In genomic region chr20:46362931-46363872, GRCh38 we compare ENCODE assay signal across 7 cellular contexts. TPM values are rescaled to one million over a fixed set of nuclear protein-coding genes. Genes with fewer than 3 reads are reported as not detected.
DNase-seq lines count a peak whose midpoint lies in the region; ATAC-seq, FAIRE-seq and TF ChIP-seq lines count a peak whose summit lies in the region.

No MANE protein-coding gene starts in this region.

- 65 to 71% methylated on average over 12 to 14 of the region's 14 CpGs for WGBS in mesodermal cell (ENCODE audit: insufficient coverage in 2 of 2), 2 experiments

- peak overlapping the region; percentile 99 for H3K4me2 ChIP-seq in astrocyte (ENCODE audit: low read length)

- H3K27me3 Mint-ChIP-seq in astrocyte (ENCODE audit: low read depth, unreplicated experiment): no peaks in the 10 kb centered on the region

- H3K4me3 Mint-ChIP-seq in astrocyte (ENCODE audit: unreplicated experiment): peak overlapping the region; percentile 90

- peaks cover 6% of the 10 kb centered on the region for H3K36me3 Mint-ChIP-seq in astrocyte (ENCODE audit: low read depth, unreplicated experiment)

- FAIRE-seq in astrocyte (lab: Jason Lieb, UNC): no peak

- H4K20me1 ChIP-seq in astrocyte (ENCODE audit: insufficient read depth, low read length): peaks cover 47% of the 10 kb centered on the region

- H3K27ac ChIP-seq in astrocyte (ENCODE audit: low read depth, low read length) (peak overlapping the region; percentile 98), mesodermal cell (ENCODE audit: low read depth, low read length, severe bottlenecking) (peak overlapping the region; percentile 100)

- no peak for TF ChIP-seq CTCF in astrocyte (IDR thresholded peaks at IDR 0.05; ENCODE audit: insufficient read depth, low read depth, low read length)

- H3K4me3 ChIP-seq in astrocyte (ENCODE audit: insufficient read depth, low read depth, low read length) (peak overlapping the region; percentile 86), mesodermal cell (ENCODE audit: extremely low read depth, insufficient read depth, low read length, poor library complexity, severe bottlenecking) (peak overlapping the region; percentile 87)

- H3K4me1 ChIP-seq in astrocyte (ENCODE audit: insufficient read depth, low read length) (peaks cover 18% of the 10 kb centered on the region), mesodermal cell (ENCODE audit: control insufficient read depth, insufficient read depth, low read length, poor library complexity, severe bottlenecking) (peaks cover 19% of the 10 kb centered on the region)

- no peaks in the 10 kb centered on the region for H3K9me3 ChIP-seq in astrocyte (ENCODE audit: insufficient read depth, low read depth, low read length)
- H3K9me3 ChIP-seq in mesodermal cell (ENCODE audit: control insufficient read depth, low read length): no peaks in the 10 kb centered on the region

- H3K9me3 Mint-ChIP-seq in astrocyte (ENCODE audit: unreplicated experiment): no peaks in the 10 kb centered on the region

- ATAC-seq in GM19372 (IDR thresholded peaks at IDR 0.05; ENCODE audit: low read depth, unreplicated experiment): peak; percentile 9
- ATAC-seq in HG03432 (IDR thresholded peaks at IDR 0.05; ENCODE audit: unreplicated experiment): peak; percentile 2

- H3K4me1 Mint-ChIP-seq in astrocyte (ENCODE audit: low read depth, unreplicated experiment): peaks cover 18% of the 10 kb centered on the region

- DNase-seq in astrocyte (ENCODE audit: low read depth) (no peak), NCI-H510A (lab: John Stamatoyannopoulos, UW) (no peak), NCI-H345 treated with DMSO at 0.1 percent for 48 hours (lab: John Stamatoyannopoulos, UW; ENCODE audit: unreplicated experiment) (no peak), HuH-7.5 (ENCODE audit: low spot score) (no peak)

- H2AFZ ChIP-seq in astrocyte (ENCODE audit: low read depth, low read length): peak overlapping the region; percentile 75

- H3K36me3 ChIP-seq in astrocyte (ENCODE audit: insufficient read depth, low read length) (peaks cover 6% of the 10 kb centered on the region), mesodermal cell (ENCODE audit: control insufficient read depth, insufficient read depth, low read length) (peaks cover 64% of the 10 kb centered on the region)

- H3K27ac Mint-ChIP-seq in astrocyte (ENCODE audit: unreplicated experiment): peak overlapping the region; percentile 97

- H3K9ac ChIP-seq in astrocyte (ENCODE audit: low read length): peak overlapping the region; percentile 99

- H3K27me3 ChIP-seq in astrocyte (ENCODE audit: insufficient read depth, low read length): no peaks in the 10 kb centered on the region

- H3K79me2 ChIP-seq in astrocyte (ENCODE audit: insufficient read depth, low read length): peaks cover 38% of the 10 kb centered on the region

RNA-seq across cellular contexts. Expression of gene ELMO2, which starts 43.2 kb away (rescaled TPM):
- total RNA-seq in astrocyte: 53.4 and 56.7 TPM in 2 replicates
- polyA plus RNA-seq in mesodermal cell (2013, experiment 1 of 2): 39.6 TPM
- 31.6 TPM for polyA plus RNA-seq in mesodermal cell (2013, experiment 2 of 2)

RNA-seq across cellular contexts. Expression of gene CDH22, which starts 54.9 kb away (rescaled TPM):
- 0.17 TPM in 1 of 2 replicates, not detected in the other for total RNA-seq in astrocyte
- polyA plus RNA-seq in mesodermal cell (2013, experiment 1 of 2): 0.29 TPM
- polyA plus RNA-seq in mesodermal cell (2013, experiment 2 of 2): 0.15 TPM
